Comparison of ENCODE assay signal across 25 cellular contexts in genomic region chr9:133779081-133779480, GRCh38. TPM values are rescaled to one million over a fixed set of nuclear protein-coding genes. Genes with fewer than 3 reads are reported as not detected.
"Had no signal": no experiment of that assay in that cellular context is flagged by ENCODE, and none has a peak within 500 bp of the region (broad histone marks: within the 10 kb centered on the region; RNA-seq: fewer than 3 reads in every experiment).

No MANE protein-coding gene starts in this region.

- H3K36me3 Mint-ChIP-seq: activated CD8-positive, alpha-beta memory T cell treated with anti-CD3 and anti-CD28 coated beads, Interleukin-2, amount 10 ng/mL, durations not matched to agents 7 days and 5 days had no signal

- H3K4me1 ChIP-seq: Peyer's patch had no signal

- FAIRE-seq: astrocyte, TTC549 had no signal

- H3K4me3 Mint-ChIP-seq: activated B cell treated with CpG ODN at 0.5 μM for 24 hours; activated CD4-positive, alpha-beta T cell treated with anti-CD3 and anti-CD28 coated beads, Interleukin-2, amount 10 ng/mL, durations not matched to agents 24 days and 14 days; activated CD8-positive, alpha-beta memory T cell treated with anti-CD3 and anti-CD28 coated beads, Interleukin-2, amount 10 ng/mL, durations not matched to agents 7 days and 5 days; activated naive CD8-positive, alpha-beta T cell treated with anti-CD3 and anti-CD28 coated beads, Interleukin-2, amount 50 U/mL, for 24 hours; activated T-cell treated with anti-CD3 and anti-CD28 coated beads, Interleukin-2, amount 50 U/mL, for 4 hours; T-cell had no signal

- H3K27ac ChIP-seq: brain microvascular endothelial cell, Peyer's patch, SK-N-MC had no signal

- H3K9me3 ChIP-seq: MG63 had no signal

- ATAC-seq: activated CD8-positive, alpha-beta memory T cell treated with anti-CD3 and anti-CD28 coated beads, Interleukin-2, amount 10 ng/mL, durations not matched to agents 7 days and 5 days; activated naive CD4-positive, alpha-beta T cell treated with anti-CD3 and anti-CD28 coated beads, Interleukin-2, amount 50 U/mL, for 72 hours; activated naive CD8-positive, alpha-beta T cell treated with anti-CD3 and anti-CD28 coated beads, Interleukin-2, amount 50 U/mL, for 24 hours; activated T-cell treated with anti-CD3 and anti-CD28 coated beads, Interleukin-2, amount 50 U/mL, for 4 hours; T-cell had no signal

- H3K9me3 Mint-ChIP-seq: activated CD4-positive, alpha-beta T cell treated with anti-CD3 and anti-CD28 coated beads, Interleukin-2, amount 10 ng/mL, durations not matched to agents 24 days and 14 days; activated naive CD4-positive, alpha-beta T cell treated with anti-CD3 and anti-CD28 coated beads, Interleukin-2, amount 50 U/mL, for 72 hours; activated naive CD8-positive, alpha-beta T cell treated with anti-CD3 and anti-CD28 coated beads, Interleukin-2, amount 50 U/mL, for 24 hours; activated T-cell treated with anti-CD3 and anti-CD28 coated beads, Interleukin-2, amount 50 U/mL, for 4 hours; T-cell had no signal

- H3K27me3 ChIP-seq: brain microvascular endothelial cell, MG63, Peyer's patch had no signal

- DNase-seq: activated B cell treated with CpG ODN at 0.5 μM for 24 hours; activated CD4-positive, alpha-beta T cell treated with anti-CD3 and anti-CD28 coated beads for 1 hour; activated CD4-positive, alpha-beta T cell treated with anti-CD3 and anti-CD28 coated beads, Interleukin-2, amount 10 ng/mL, durations not matched to agents 24 days and 14 days; activated CD4-positive, alpha-beta T cell treated with anti-CD3 and anti-CD28 coated beads, Interleukin-2, amount 50 U/mL, for 48 hours; activated CD8-positive, alpha-beta memory T cell treated with anti-CD3 and anti-CD28 coated beads, Interleukin-2, amount 10 ng/mL, durations not matched to agents 7 days and 5 days; activated effector memory CD4-positive, alpha-beta T cell treated with anti-CD3 and anti-CD28 coated beads, Interleukin-2, amount 50 U/mL, for 16 hours; activated naive CD4-positive, alpha-beta T cell treated with Interleukin-2 at 50 U/mL for 16 hours; activated naive CD8-positive, alpha-beta T cell treated with anti-CD3 and anti-CD28 coated beads, Interleukin-2, amount 50 U/mL, for 24 hours; activated T-cell treated with anti-CD3 and anti-CD28 coated beads, Interleukin-2, amount 50 U/mL, for 4 hours; amniotic stem cell; brain microvascular endothelial cell; MG63; NCI-H1105; NCI-H1436; NCI-H187; NCI-H2081; NCI-H510A treated with DMSO at 0.1 percent for 48 hours; Peyer's patch; T-cell; T-helper 2 cell; T1000 had no signal

- H3K27me3 Mint-ChIP-seq: activated B cell treated with CpG ODN at 0.5 μM for 24 hours; activated CD4-positive, alpha-beta T cell treated with anti-CD3 and anti-CD28 coated beads, Interleukin-2, amount 10 ng/mL, durations not matched to agents 24 days and 14 days; activated CD8-positive, alpha-beta memory T cell treated with anti-CD3 and anti-CD28 coated beads, Interleukin-2, amount 10 ng/mL, durations not matched to agents 7 days and 5 days; activated naive CD8-positive, alpha-beta T cell treated with anti-CD3 and anti-CD28 coated beads, Interleukin-2, amount 50 U/mL, for 24 hours; T-cell had no signal

- H3K4me1 Mint-ChIP-seq: activated CD4-positive, alpha-beta T cell treated with anti-CD3 and anti-CD28 coated beads, Interleukin-2, amount 10 ng/mL, durations not matched to agents 24 days and 14 days; activated CD8-positive, alpha-beta memory T cell treated with anti-CD3 and anti-CD28 coated beads, Interleukin-2, amount 10 ng/mL, durations not matched to agents 7 days and 5 days; T-cell had no signal

- H3K27ac Mint-ChIP-seq: activated B cell treated with CpG ODN at 0.5 μM for 24 hours; activated CD4-positive, alpha-beta T cell treated with anti-CD3 and anti-CD28 coated beads, Interleukin-2, amount 10 ng/mL, durations not matched to agents 24 days and 14 days; activated CD8-positive, alpha-beta memory T cell treated with anti-CD3 and anti-CD28 coated beads, Interleukin-2, amount 10 ng/mL, durations not matched to agents 7 days and 5 days; activated naive CD4-positive, alpha-beta T cell treated with anti-CD3 and anti-CD28 coated beads, Interleukin-2, amount 50 U/mL, for 72 hours; activated naive CD8-positive, alpha-beta T cell treated with anti-CD3 and anti-CD28 coated beads, Interleukin-2, amount 50 U/mL, for 24 hours; T-cell had no signal

- H3K4me3 ChIP-seq: MG63, Peyer's patch, SK-N-MC had no signal

RNA-seq across cellular contexts. Expression of gene SARDH, which starts 40.9 kb away (rescaled TPM):
- total RNA-seq: activated B cell treated with CpG ODN at 0.5 μM for 24 hours had no signal
